ENCODE assay signal across 17 cellular contexts in genomic region chr7:47654672-47655340, GRCh38.
DNase-seq lines count a peak whose midpoint lies in the region; ATAC-seq, FAIRE-seq and TF ChIP-seq lines count a peak whose summit lies in the region.
"Had no signal": no experiment of that assay in that cellular context is flagged by ENCODE, and none has a peak within 500 bp of the region (broad histone marks: within the 10 kb centered on the region; RNA-seq: fewer than 3 reads in every experiment).

No MANE protein-coding gene starts in this region.

- H3K79me2 ChIP-seq in astrocyte (ENCODE audit: insufficient read depth, low read length) = no peaks in the 10 kb centered on the region

- H3K27me3 ChIP-seq in astrocyte (ENCODE audit: insufficient read depth, low read length) = no peaks in the 10 kb centered on the region
- H3K27me3 ChIP-seq in lower lobe of right lung (ENCODE audit: low read depth) = no peaks in the 10 kb centered on the region
- no peaks in the 10 kb centered on the region for H3K27me3 ChIP-seq in tibial artery
- H3K27me3 ChIP-seq: right atrium auricular region, uterus had no signal

- H3K4me3 Mint-ChIP-seq in astrocyte (ENCODE audit: unreplicated experiment) = no peak overlapping the region
- H3K4me3 Mint-ChIP-seq: activated CD8-positive, alpha-beta memory T cell treated with anti-CD3 and anti-CD28 coated beads, Interleukin-2, amount 10 ng/mL, durations not matched to agents 7 days and 5 days; CD4-positive, CD25-positive, alpha-beta regulatory T cell; natural killer cell; T-cell had no signal

- peak overlapping the region; percentile 34 for H3K27ac Mint-ChIP-seq in astrocyte (ENCODE audit: unreplicated experiment)
- H3K27ac Mint-ChIP-seq: activated CD8-positive, alpha-beta memory T cell treated with anti-CD3 and anti-CD28 coated beads, Interleukin-2, amount 10 ng/mL, durations not matched to agents 7 days and 5 days; CD4-positive, CD25-positive, alpha-beta regulatory T cell; natural killer cell; T-cell had no signal

- intact Hi-C loops in lower lobe of right lung (cut with DNase I) (no loop called here), tibial artery (cut with DNase I; ENCODE audit: low total_unique reads) (no loop called here)

- peak overlapping the region; percentile 29 for H3K27ac ChIP-seq in astrocyte (ENCODE audit: low read depth, low read length)
- no peak overlapping the region for H3K27ac ChIP-seq in lower lobe of right lung
- H3K27ac ChIP-seq in tibial artery = peak overlapping the region; percentile 48 to 65
- H3K27ac ChIP-seq: right atrium auricular region, uterus had no signal

- H3K4me3 ChIP-seq in astrocyte (ENCODE audit: insufficient read depth, low read depth, low read length) (no peak overlapping the region), lower lobe of right lung (no peak overlapping the region), tibial artery (no peak overlapping the region)
- H3K4me3 ChIP-seq: GM12878, right atrium auricular region, uterus had no signal

- peak overlapping the region; percentile 3 for H2AFZ ChIP-seq in astrocyte (ENCODE audit: low read depth, low read length)

- H3K36me3 ChIP-seq in astrocyte (ENCODE audit: insufficient read depth, low read length) = no peaks in the 10 kb centered on the region
- H3K36me3 ChIP-seq in lower lobe of right lung = no peaks in the 10 kb centered on the region
- no peaks in the 10 kb centered on the region for H3K36me3 ChIP-seq in tibial artery
- H3K36me3 ChIP-seq: right atrium auricular region, uterus had no signal

- peaks cover 5% of the 10 kb centered on the region for H3K27me3 Mint-ChIP-seq in astrocyte (ENCODE audit: low read depth, unreplicated experiment)
- H3K27me3 Mint-ChIP-seq: activated CD8-positive, alpha-beta memory T cell treated with anti-CD3 and anti-CD28 coated beads, Interleukin-2, amount 10 ng/mL, durations not matched to agents 7 days and 5 days; CD4-positive, CD25-positive, alpha-beta regulatory T cell; T-cell had no signal

- ATAC-seq in lower lobe of right lung (no peak), HG03439 (IDR thresholded peaks at IDR 0.05; ENCODE audit: unreplicated experiment) (no peak), HG03159 (IDR thresholded peaks at IDR 0.05; ENCODE audit: unreplicated experiment) (no peak)
- ATAC-seq: activated CD8-positive, alpha-beta memory T cell treated with anti-CD3 and anti-CD28 coated beads, Interleukin-2, amount 10 ng/mL, durations not matched to agents 7 days and 5 days; GM12878; natural killer cell; T-cell had no signal

- no peaks in the 10 kb centered on the region for H3K9me3 ChIP-seq in astrocyte (ENCODE audit: insufficient read depth, low read depth, low read length)
- no peaks in the 10 kb centered on the region for H3K9me3 ChIP-seq in lower lobe of right lung
- no peaks in the 10 kb centered on the region for H3K9me3 ChIP-seq in tibial artery
- H3K9me3 ChIP-seq: right atrium auricular region, uterus had no signal

- H3K9ac ChIP-seq in astrocyte (ENCODE audit: low read length) = peak overlapping the region; percentile 51

- no peak for TF ChIP-seq CTCF in astrocyte (IDR thresholded peaks at IDR 0.05; ENCODE audit: insufficient read depth, low read depth, low read length)
- TF ChIP-seq CTCF in lower lobe of right lung (IDR thresholded peaks at IDR 0.05) = no peak
- TF ChIP-seq CTCF in tibial artery (IDR thresholded peaks at IDR 0.05) = no peak

- peaks cover 3% of the 10 kb centered on the region for H3K36me3 Mint-ChIP-seq in astrocyte (ENCODE audit: low read depth, unreplicated experiment)
- H3K36me3 Mint-ChIP-seq: activated CD8-positive, alpha-beta memory T cell treated with anti-CD3 and anti-CD28 coated beads, Interleukin-2, amount 10 ng/mL, durations not matched to agents 7 days and 5 days; CD4-positive, CD25-positive, alpha-beta regulatory T cell; natural killer cell; T-cell had no signal

- DNase-seq in H4 (ENCODE audit: low spot score) = peak; percentile 65
- DNase-seq in astrocyte (ENCODE audit: low read depth) = peak; percentile 83
- DNase-seq in lower lobe of right lung = peak; percentile 66
- no peak for DNase-seq in tibial artery
- no peak for DNase-seq in NCI-H1105 treated with DMSO at 0.1 percent for 48 hours (lab: John Stamatoyannopoulos, UW)
- DNase-seq: activated CD8-positive, alpha-beta memory T cell treated with anti-CD3 and anti-CD28 coated beads, Interleukin-2, amount 10 ng/mL, durations not matched to agents 7 days and 5 days; activated effector memory CD4-positive, alpha-beta T cell treated with anti-CD3 and anti-CD28 coated beads, Interleukin-2, amount 50 U/mL, for 16 hours; CD4-positive, CD25-positive, alpha-beta regulatory T cell; natural killer cell; NCI-H748 treated with DMSO at 0.1 percent for 48 hours; stimulated activated CD4-positive, alpha-beta T cell treated with anti-CD3 and anti-CD28 coated beads, Interleukin-4, amount 100 ng/mL, for 24 hours; T-cell; uterus had no signal

- H3K4me1 ChIP-seq in astrocyte (ENCODE audit: insufficient read depth, low read length) (peaks cover 28% of the 10 kb centered on the region), lower lobe of right lung (peaks cover 18% of the 10 kb centered on the region), tibial artery (peaks cover 0 to 44% (median 26%) of the 10 kb centered on the region in 4 donors)
- H3K4me1 ChIP-seq: uterus had no signal

- no peaks in the 10 kb centered on the region for H4K20me1 ChIP-seq in astrocyte (ENCODE audit: insufficient read depth, low read length)

- peaks cover 20% of the 10 kb centered on the region for H3K4me1 Mint-ChIP-seq in astrocyte (ENCODE audit: low read depth, unreplicated experiment)
- H3K4me1 Mint-ChIP-seq: activated CD8-positive, alpha-beta memory T cell treated with anti-CD3 and anti-CD28 coated beads, Interleukin-2, amount 10 ng/mL, durations not matched to agents 7 days and 5 days; natural killer cell; T-cell had no signal

- no peak overlapping the region for H3K4me2 ChIP-seq in astrocyte (ENCODE audit: low read length)

- no peaks in the 10 kb centered on the region for H3K9me3 Mint-ChIP-seq in astrocyte (ENCODE audit: unreplicated experiment)
- H3K9me3 Mint-ChIP-seq: natural killer cell, T-cell had no signal

- no peak for FAIRE-seq in astrocyte (lab: Jason Lieb, UNC)
- FAIRE-seq: GM12878 had no signal

Comparison
In these comparisons a context has a peak if more than half of its experiments do, and no peak if none do; other contexts are left out.
1. DNase-seq: peak in H4 (single experiment), astrocyte (single experiment) and lower lobe of right lung (single experiment); none in tibial artery (0 of 2) and NCI-H1105 treated with DMSO at 0.1 percent for 48 hours (single experiment).